Comparison of ENCODE assay signal across 14 cellular contexts in genomic region chr12:131986361-131986760, GRCh38.
"Had no signal": no experiment of that assay in that cellular context is flagged by ENCODE, and none has a peak within 500 bp of the region (broad histone marks: within the 10 kb centered on the region; RNA-seq: fewer than 3 reads in every experiment).

No MANE protein-coding gene starts in this region.

- ATAC-seq: body of pancreas, gastroesophageal sphincter, left ventricle myocardium superior had no signal

- H3K27ac ChIP-seq: epithelial cell of prostate, gastroesophageal sphincter, hepatocyte, parathyroid adenoma, transverse colon had no signal

- H3K9ac ChIP-seq: parathyroid adenoma had no signal

- H3K27me3 Mint-ChIP-seq: activated CD4-positive, alpha-beta memory T cell treated with anti-CD3 and anti-CD28 coated beads for 36 hours; activated naive CD4-positive, alpha-beta T cell treated with anti-CD3 and anti-CD28 coated beads, Interleukin-2, amount 50 U/mL, for 24 hours; central memory CD8-positive, alpha-beta T cell had no signal

- H3K27ac Mint-ChIP-seq: activated CD4-positive, alpha-beta memory T cell treated with anti-CD3 and anti-CD28 coated beads for 36 hours; activated naive CD4-positive, alpha-beta T cell treated with anti-CD3 and anti-CD28 coated beads, Interleukin-2, amount 50 U/mL, for 24 hours had no signal

- H3K27me3 ChIP-seq: body of pancreas, gastroesophageal sphincter, hepatocyte, transverse colon had no signal

- H3K4me3 Mint-ChIP-seq: activated CD4-positive, alpha-beta memory T cell treated with anti-CD3 and anti-CD28 coated beads for 36 hours; activated naive CD4-positive, alpha-beta T cell treated with anti-CD3 and anti-CD28 coated beads, Interleukin-2, amount 50 U/mL, for 24 hours; central memory CD8-positive, alpha-beta T cell had no signal

- H3K4me1 Mint-ChIP-seq: activated naive CD4-positive, alpha-beta T cell treated with anti-CD3 and anti-CD28 coated beads, Interleukin-2, amount 50 U/mL, for 24 hours had no signal

- DNase-seq: activated CD4-positive, alpha-beta memory T cell treated with anti-CD3 and anti-CD28 coated beads for 36 hours; activated CD4-positive, CD25-positive, alpha-beta regulatory T cell treated with anti-CD3 and anti-CD28 coated beads, Interleukin-2, amount 50 U/mL, for 72 hours; body of pancreas; cortex of kidney; effector CD8-positive, alpha-beta T cell; left ventricle myocardium superior; small intestine; transverse colon had no signal

- H3K9me3 ChIP-seq: body of pancreas, gastroesophageal sphincter, transverse colon had no signal

- H3K4me1 ChIP-seq: body of pancreas, parathyroid adenoma, transverse colon had no signal

- H3K4me3 ChIP-seq: body of pancreas, gastroesophageal sphincter, hepatocyte, transverse colon had no signal

- H3K9me3 Mint-ChIP-seq: activated CD4-positive, alpha-beta memory T cell treated with anti-CD3 and anti-CD28 coated beads for 36 hours; activated naive CD4-positive, alpha-beta T cell treated with anti-CD3 and anti-CD28 coated beads, Interleukin-2, amount 50 U/mL, for 24 hours; central memory CD8-positive, alpha-beta T cell had no signal
